ENCODE assay signal across 9 cellular contexts in genomic region chr6:132830236-132830799, GRCh38. TPM values are rescaled to one million over a fixed set of nuclear protein-coding genes. Genes with fewer than 3 reads are reported as not detected.
DNase-seq lines count a peak whose midpoint lies in the region; ATAC-seq and TF ChIP-seq lines count a peak whose summit lies in the region.
"Had no signal": no experiment of that assay in that cellular context is flagged by ENCODE, and none has a peak within 500 bp of the region (broad histone marks: within the 10 kb centered on the region; RNA-seq: fewer than 3 reads in every experiment).

No MANE protein-coding gene starts in this region.

- intact Hi-C loops in MCF 10A (cut with micrococcal nuclease) (loop anchor here (1.0 to 5.0 kb wide), 6 partner anchors 131 to 1092 kb away; no protein-coding TSS in a partner anchor), stomach (cut with DNase I; ENCODE audit: low total_unique reads) (no loop called here)

- no peak overlapping the region for H3K4me3 Mint-ChIP-seq in MCF 10A (ENCODE audit: unreplicated experiment)

- no peaks in the 10 kb centered on the region for H3K9me3 Mint-ChIP-seq in MCF 10A (ENCODE audit: unreplicated experiment)

- H3K9ac ChIP-seq in neural cell (ENCODE audit: low read length) = no peak overlapping the region
- H3K9ac ChIP-seq: BLaER1 treated with 17β-estradiol and CSF1 and Interleukin-3, amounts not matched to agents 10 nM and 100 nM had no signal

- no peaks in the 10 kb centered on the region for H4K20me1 ChIP-seq in neural cell (ENCODE audit: insufficient read depth)
- H4K20me1 ChIP-seq: BLaER1 treated with 17β-estradiol and CSF1 and Interleukin-3, amounts not matched to agents 10 nM and 100 nM had no signal

- no peak overlapping the region for H3K4me3 ChIP-seq in neural cell (ENCODE audit: low read length)
- no peak overlapping the region for H3K4me3 ChIP-seq in stomach
- H3K4me3 ChIP-seq: BLaER1 treated with 17β-estradiol and CSF1 and Interleukin-3, amounts not matched to agents 10 nM and 100 nM had no signal

- WGBS in stomach, 5 donors = 37 to 44% (median 40%) methylated on average over 3 of the region's 3 CpGs

- ATAC-seq in GM18870 (IDR thresholded peaks at IDR 0.05; ENCODE audit: unreplicated experiment) = no peak

- H3K27me3 ChIP-seq in neural cell (ENCODE audit: insufficient read depth, low read depth, low read length) (no peaks in the 10 kb centered on the region), stomach (no peaks in the 10 kb centered on the region)
- H3K27me3 ChIP-seq: BLaER1 treated with 17β-estradiol and CSF1 and Interleukin-3, amounts not matched to agents 10 nM and 100 nM had no signal

- H3K4me1 Mint-ChIP-seq in MCF 10A (ENCODE audit: insufficient read depth, unreplicated experiment) = no peaks in the 10 kb centered on the region

- no peaks in the 10 kb centered on the region for H3K9me2 ChIP-seq in neural cell (ENCODE audit: insufficient read depth, low read length)

- TF ChIP-seq RAD21 in neural cell (conservative IDR thresholded peaks at IDR 0.05) = peak; percentile 98

- no peak overlapping the region for H3K4me2 ChIP-seq in neural cell (ENCODE audit: low read length)
- H3K4me2 ChIP-seq: BLaER1 treated with 17β-estradiol and CSF1 and Interleukin-3, amounts not matched to agents 10 nM and 100 nM had no signal

- H3K36me3 ChIP-seq in neural cell (ENCODE audit: insufficient read depth, low read length) = no peaks in the 10 kb centered on the region
- H3K36me3 ChIP-seq in stomach = no peaks in the 10 kb centered on the region
- H3K36me3 ChIP-seq: BLaER1 treated with 17β-estradiol and CSF1 and Interleukin-3, amounts not matched to agents 10 nM and 100 nM had no signal

- no peak overlapping the region for H3K27ac Mint-ChIP-seq in MCF 10A (ENCODE audit: low read depth, unreplicated experiment)

- H3K27ac ChIP-seq in neural cell (ENCODE audit: low read length) = no peak overlapping the region
- no peak overlapping the region for H3K27ac ChIP-seq in stomach
- H3K27ac ChIP-seq: BLaER1 treated with 17β-estradiol and CSF1 and Interleukin-3, amounts not matched to agents 10 nM and 100 nM had no signal

- peaks cover 19% of the 10 kb centered on the region for H3K27me3 Mint-ChIP-seq in MCF 10A (ENCODE audit: insufficient read depth, unreplicated experiment)

- CTCF ChIA-PET in MCF 10A (lab: Yijun Ruan, JAX) = interaction anchor here (0.6 to 3.4 kb wide), 32 partner anchors 8 to 1320 kb away, joined by 3 to 28 read pairs (median 3); partner anchors contain the start of gene RPS12

- DNase-seq in NCI-H345 (lab: John Stamatoyannopoulos, UW) (peak; percentile 34), NCI-H345 treated with DMSO at 0.1 percent for 48 hours (lab: John Stamatoyannopoulos, UW; ENCODE audit: unreplicated experiment) (no peak), NCI-H2107 treated with DMSO at 0.1 percent for 48 hours (lab: John Stamatoyannopoulos, UW; ENCODE audit: unreplicated experiment) (peak; percentile 85), MCF 10A (ENCODE audit: unreplicated experiment) (peak; percentile 45), stomach (no peak)
- no peak for DNase-seq in activated CD8-positive, alpha-beta memory T cell treated with anti-CD3 and anti-CD28 coated beads for 24 hours

- TF ChIP-seq EP300 in neural cell (conservative IDR thresholded peaks at IDR 0.05; ENCODE audit: poor library complexity, severe bottlenecking) (no peak), stomach (IDR thresholded peaks at IDR 0.05) (no peak)

- no peaks in the 10 kb centered on the region for H3K4me1 ChIP-seq in stomach
- H3K4me1 ChIP-seq: BLaER1 treated with 17β-estradiol and CSF1 and Interleukin-3, amounts not matched to agents 10 nM and 100 nM had no signal

- TF ChIP-seq CTCF in MCF 10A (IDR thresholded peaks at IDR 0.05; ENCODE audit: unreplicated experiment) = peak; percentile 41
- peak; percentile 89 for TF ChIP-seq CTCF in neural cell (IDR thresholded peaks at IDR 0.05; ENCODE audit: poor library complexity, severe bottlenecking)
- TF ChIP-seq CTCF in stomach (IDR thresholded peaks at IDR 0.05) = peak in 2 of 7 experiments; percentile 20 to 23

- H3K9me3 ChIP-seq in neural cell (ENCODE audit: low read length) (no peaks in the 10 kb centered on the region), stomach (no peaks in the 10 kb centered on the region)
- H3K9me3 ChIP-seq: BLaER1 treated with 17β-estradiol and CSF1 and Interleukin-3, amounts not matched to agents 10 nM and 100 nM had no signal

- BruUV-seq in MCF 10A (replicated peaks; lab: Mats Ljungman, UMichigan) = no TSS peak

- H3F3A ChIP-seq in neural cell (ENCODE audit: insufficient read depth, low read length, poor library complexity, severe bottlenecking) = no peaks in the 10 kb centered on the region

- no peaks in the 10 kb centered on the region for H3K36me3 Mint-ChIP-seq in MCF 10A (ENCODE audit: insufficient read depth, unreplicated experiment)

- H2AFZ ChIP-seq in neural cell (ENCODE audit: low read depth, low read length) = no peak overlapping the region

- POLR2A ChIA-PET in MCF 10A (lab: Yijun Ruan, JAX) = interaction anchor here (1.0 kb wide), 1 partner anchor 10 kb away, joined by 3 read pairs; no protein-coding TSS in a partner anchor

- H3K79me2 ChIP-seq in neural cell (replicated peaks; ENCODE audit: insufficient read depth, low read length) = no peaks in the 10 kb centered on the region

- TF ChIP-seq POLR2A in stomach (IDR thresholded peaks at IDR 0.05) = no peak

TF ChIP-seq in neural cell, 6 proteins besides CTCF, POLR2A, EP300 and RAD21:
- peak; percentile 98 for TF ChIP-seq SMC3 (conservative IDR thresholded peaks at IDR 0.05; ENCODE audit: poor library complexity)
- TF ChIP-seq POLR2AphosphoS5 (IDR thresholded peaks at IDR 0.05) = no peak
- TF ChIP-seq EZH2 (IDR thresholded peaks at IDR 0.05; ENCODE audit: borderline replicate concordance, insufficient read depth, low read length, poor library complexity, severe bottlenecking) = no peak
TF ChIP-seq in neural cell: peak in this region for 1.

RNA-seq across cellular contexts. Expression of gene RPS12, which starts 15.9 kb away (rescaled TPM):
- total RNA-seq in MCF 10A (2022) = 2,392 and 2,805 TPM in 2 replicates
- polyA plus RNA-seq in neural cell = 1,598 and 1,627 TPM in 2 replicates
- polyA minus RNA-seq in neural cell = 354 and 476 TPM in 2 replicates
- 1,000 to 10,000 TPM in 1 of 5 donors, 100 to 1,000 TPM in 4; 256 to 1,823 (median 908) TPM for total RNA-seq in stomach
- polyA plus RNA-seq in stomach = 1,000 to 10,000 TPM; 3,295 to 4,053 (median 3,686) TPM

RNA-seq across cellular contexts. Expression of gene SLC18B1, which starts 31.9 kb away (rescaled TPM):
- 19.5 and 21.0 TPM in 2 replicates for total RNA-seq in MCF 10A (2022)
- 3.5 and 9.0 TPM in 2 replicates for polyA plus RNA-seq in neural cell
- 2.9 and 3.7 TPM in 2 replicates for polyA minus RNA-seq in neural cell
- 10 to 100 TPM in 4 of 5 donors, under 1 TPM in 1; 0.29 to 31.2 (median 19.6) TPM for total RNA-seq in stomach
- 1 to 10 TPM; 4.3 to 9.8 (median 5.3) TPM for polyA plus RNA-seq in stomach

Comparison
In these comparisons a context has a peak if more than half of its experiments do, and no peak if none do; other contexts are left out.
1. DNase-seq: peak in NCI-H345 (single experiment), NCI-H2107 treated with DMSO at 0.1 percent for 48 hours (single experiment) and MCF 10A (single experiment); none in NCI-H345 treated with DMSO at 0.1 percent for 48 hours (single experiment), activated CD8-positive, alpha-beta memory T cell treated with anti-CD3 and anti-CD28 coated beads for 24 hours (single experiment) and stomach (single experiment).